ENCODE assay signal across 15 cellular contexts in genomic region chr2:241216211-241216761, GRCh38. TPM values are rescaled to one million over a fixed set of nuclear protein-coding genes. Genes with fewer than 3 reads are reported as not detected.
A peak's percentile ranks its signal among the peaks of the same experiment; 100 is the strongest.
DNase-seq lines count a peak whose midpoint lies in the region; ATAC-seq and TF ChIP-seq lines count a peak whose summit lies in the region.
"Had no signal": no experiment of that assay in that cellular context is flagged by ENCODE, and none has a peak within 500 bp of the region (broad histone marks: within the 10 kb centered on the region; RNA-seq: fewer than 3 reads in every experiment).

No MANE protein-coding gene starts in this region.

- H3K4me3 Mint-ChIP-seq in CD8-positive, alpha-beta memory T cell = peak overlapping the region; percentile 72 to 86 (median 80)
- peak overlapping the region; percentile 78 for H3K4me3 Mint-ChIP-seq in central memory CD8-positive, alpha-beta T cell
- peak overlapping the region; percentile 48 for H3K4me3 Mint-ChIP-seq in nephron progenitor cell

- H3K9me3 ChIP-seq in CD8-positive, alpha-beta memory T cell (ENCODE audit: low read length) = no peaks in the 10 kb centered on the region
- no peaks in the 10 kb centered on the region for H3K9me3 ChIP-seq in HUES48 (ENCODE audit: control insufficient read depth, insufficient read depth, low read length)
- H3K9me3 ChIP-seq: colonic mucosa, thoracic aorta had no signal

- no peak overlapping the region for H3K4me3 ChIP-seq in CD8-positive, alpha-beta memory T cell (ENCODE audit: low read length)
- H3K4me3 ChIP-seq in HUES48 (ENCODE audit: low read depth, low read length) (no peak overlapping the region), lower leg skin (ENCODE audit: low read depth, poor library complexity, severe bottlenecking) (no peak overlapping the region)
- H3K4me3 ChIP-seq: colonic mucosa, thoracic aorta had no signal

- no peaks in the 10 kb centered on the region for H3K36me3 ChIP-seq in CD8-positive, alpha-beta memory T cell (ENCODE audit: insufficient read depth, low read length)
- no peaks in the 10 kb centered on the region for H3K36me3 ChIP-seq in HUES48 (ENCODE audit: control insufficient read depth, insufficient read depth, low read length)
- H3K36me3 ChIP-seq: colonic mucosa, thoracic aorta, WERI-Rb-1 had no signal

- no peak for DNase-seq in CD8-positive, alpha-beta memory T cell
- DNase-seq in central memory CD8-positive, alpha-beta T cell (ENCODE audit: low spot score in 2 of 2) = no peak
- DNase-seq in nephron progenitor cell = peak; percentile 39
- no peak for DNase-seq in lower leg skin (ENCODE audit: low spot score in 2 of 2)
- DNase-seq in AG08395 (ENCODE audit: low spot score) = no peak
- DNase-seq: activated gamma-delta T cell, colonic mucosa, NCI-H146, SIG-M5, WERI-Rb-1 had no signal

- 41 to 49% methylated on average over 14 of the region's 14 CpGs for WGBS in lower leg skin, 2 donors

- intact Hi-C loops in lower leg skin (cut with DNase I; ENCODE audit: low total_unique reads) = no loop called here

- no peak for TF ChIP-seq CTCF in nephron progenitor cell (IDR thresholded peaks at IDR 0.05)
- no peak for TF ChIP-seq CTCF in lower leg skin (IDR thresholded peaks at IDR 0.05)

- POLR2A ChIA-PET in CD8-positive, alpha-beta memory T cell (lab: Charles Lee) = no interaction called here

- no peaks in the 10 kb centered on the region for H3K9me3 Mint-ChIP-seq in CD8-positive, alpha-beta memory T cell
- no peaks in the 10 kb centered on the region for H3K9me3 Mint-ChIP-seq in central memory CD8-positive, alpha-beta T cell
- H3K9me3 Mint-ChIP-seq in nephron progenitor cell = peaks cover 5% of the 10 kb centered on the region

- ATAC-seq in central memory CD8-positive, alpha-beta T cell (replicated peaks; ENCODE audit: extremely low read depth, poor library complexity, severe bottlenecking) = no peak
- ATAC-seq in HG03469 (IDR thresholded peaks at IDR 0.05; ENCODE audit: unreplicated experiment) = no peak

- H3K36me3 Mint-ChIP-seq in CD8-positive, alpha-beta memory T cell = no peaks in the 10 kb centered on the region
- H3K36me3 Mint-ChIP-seq in central memory CD8-positive, alpha-beta T cell (ENCODE audit: insufficient read depth) = peaks cover 6% of the 10 kb centered on the region
- peaks cover 5% of the 10 kb centered on the region for H3K36me3 Mint-ChIP-seq in nephron progenitor cell (ENCODE audit: low read depth)

- peak overlapping the region in 4 of 8 donors; percentile 32 to 81 (median 78) for H3K27ac Mint-ChIP-seq in CD8-positive, alpha-beta memory T cell
- no peak overlapping the region for H3K27ac Mint-ChIP-seq in central memory CD8-positive, alpha-beta T cell (ENCODE audit: low read depth)
- H3K27ac Mint-ChIP-seq in nephron progenitor cell = no peak overlapping the region

- peaks cover 7% of the 10 kb centered on the region for H3K4me1 ChIP-seq in CD8-positive, alpha-beta memory T cell (ENCODE audit: insufficient read depth, low read length)
- H3K4me1 ChIP-seq in HUES48 (ENCODE audit: control insufficient read depth, insufficient read depth, low read length) = peaks cover 13% of the 10 kb centered on the region
- H3K4me1 ChIP-seq: colonic mucosa had no signal

- peaks cover 9 to 18% (median 13%) of the 10 kb centered on the region in 3 donors for H3K4me1 Mint-ChIP-seq in CD8-positive, alpha-beta memory T cell
- H3K4me1 Mint-ChIP-seq in central memory CD8-positive, alpha-beta T cell = peaks cover 16% of the 10 kb centered on the region
- peaks cover 32% of the 10 kb centered on the region for H3K4me1 Mint-ChIP-seq in nephron progenitor cell

- no peak for TF ChIP-seq POLR2A in lower leg skin (IDR thresholded peaks at IDR 0.05)

- CTCF ChIA-PET in CD8-positive, alpha-beta memory T cell (lab: Charles Lee) = interaction anchor here (1.4 kb wide), 1 partner anchor 138 kb away, joined by 6 read pairs; no protein-coding TSS in a partner anchor

- no peak overlapping the region for H3K9ac ChIP-seq in HUES48 (ENCODE audit: low read depth, low read length)
- H3K9ac ChIP-seq: KMS-11 had no signal

- H3K27me3 Mint-ChIP-seq in CD8-positive, alpha-beta memory T cell = peaks cover 0 to 5% of the 10 kb centered on the region in 2 donors
- no peaks in the 10 kb centered on the region for H3K27me3 Mint-ChIP-seq in central memory CD8-positive, alpha-beta T cell
- peaks cover 10% of the 10 kb centered on the region for H3K27me3 Mint-ChIP-seq in nephron progenitor cell (ENCODE audit: low read depth, poor library complexity)

- H3K27ac ChIP-seq in CD8-positive, alpha-beta memory T cell (ENCODE audit: low read depth, low read length) = no peak overlapping the region
- peak overlapping the region; percentile 36 for H3K27ac ChIP-seq in HUES48 (ENCODE audit: low read depth, low read length)
- H3K27ac ChIP-seq: KMS-11, WERI-Rb-1 had no signal

- H3K27me3 ChIP-seq in CD8-positive, alpha-beta memory T cell (ENCODE audit: insufficient read depth, low read length, poor library complexity, severe bottlenecking) = peaks cover 4% of the 10 kb centered on the region
- H3K27me3 ChIP-seq in HUES48 (ENCODE audit: control insufficient read depth, insufficient read depth, low read length) = no peaks in the 10 kb centered on the region
- H3K27me3 ChIP-seq: colonic mucosa had no signal

RNA-seq across cellular contexts. Expression of gene ANO7, which starts 27.8 kb away (rescaled TPM):
- under 1 TPM; 0.83 to 0.86 TPM for total RNA-seq in CD8-positive, alpha-beta memory T cell
- not detected for polyA plus RNA-seq in CD8-positive, alpha-beta memory T cell
- total RNA-seq in lower leg skin = under 1 TPM; 0.19 to 0.67 (median 0.35) TPM
- total RNA-seq: skeletal muscle tissue had no signal
